1 cellular context compared by ENCODE assay signal in the genomic region with DNA sequence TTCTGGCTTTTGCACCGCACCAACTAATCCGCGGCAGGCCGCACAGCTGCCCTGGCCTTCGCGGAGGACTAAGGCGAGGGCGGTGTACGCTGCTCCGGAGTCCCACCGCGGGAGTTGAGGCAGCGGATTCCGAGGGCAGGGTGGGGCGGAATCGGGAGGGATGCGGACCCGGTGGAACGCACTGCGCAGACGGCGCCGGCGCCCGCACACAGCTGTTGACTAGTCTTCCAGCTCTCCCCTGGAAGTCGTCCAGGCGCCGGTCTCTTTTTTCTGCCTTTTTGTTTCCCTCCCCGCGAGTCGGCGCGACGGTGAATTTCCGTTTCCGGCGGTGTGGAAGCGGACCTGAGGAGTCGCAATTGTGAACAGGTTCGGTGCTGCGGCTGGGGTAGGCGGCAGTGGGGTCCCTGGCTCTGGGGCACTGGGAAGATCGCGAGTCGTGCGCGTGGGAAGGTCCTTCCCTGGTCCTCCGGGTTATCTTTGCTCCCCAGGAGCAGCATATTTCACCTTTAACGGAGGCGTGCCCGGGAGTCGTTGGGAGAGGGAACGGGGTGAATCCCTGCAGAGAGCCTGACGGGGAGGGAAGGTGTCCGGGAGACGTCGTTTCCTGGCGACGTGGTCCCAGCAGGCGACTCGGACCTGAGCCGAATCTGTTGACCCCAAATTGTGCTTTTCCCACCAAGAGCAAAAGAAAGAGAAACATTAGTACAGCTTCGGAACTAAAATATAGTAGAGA.
A peak's percentile ranks its signal among the peaks of the same experiment; 100 is the strongest.
TF ChIP-seq lines count a peak whose summit lies in the region.

ASAH2B (plus strand) TSS at position 319 of the 733 bp plus-strand sequence. CDS start 5,195 bp downstream, outside the sequence.

TF ChIP-seq in HepG2, 621 proteins besides CTCF, POLR2A, EP300 and RAD21 (continued from another document and continues in another):
- TF ChIP-seq, protein P1, sequence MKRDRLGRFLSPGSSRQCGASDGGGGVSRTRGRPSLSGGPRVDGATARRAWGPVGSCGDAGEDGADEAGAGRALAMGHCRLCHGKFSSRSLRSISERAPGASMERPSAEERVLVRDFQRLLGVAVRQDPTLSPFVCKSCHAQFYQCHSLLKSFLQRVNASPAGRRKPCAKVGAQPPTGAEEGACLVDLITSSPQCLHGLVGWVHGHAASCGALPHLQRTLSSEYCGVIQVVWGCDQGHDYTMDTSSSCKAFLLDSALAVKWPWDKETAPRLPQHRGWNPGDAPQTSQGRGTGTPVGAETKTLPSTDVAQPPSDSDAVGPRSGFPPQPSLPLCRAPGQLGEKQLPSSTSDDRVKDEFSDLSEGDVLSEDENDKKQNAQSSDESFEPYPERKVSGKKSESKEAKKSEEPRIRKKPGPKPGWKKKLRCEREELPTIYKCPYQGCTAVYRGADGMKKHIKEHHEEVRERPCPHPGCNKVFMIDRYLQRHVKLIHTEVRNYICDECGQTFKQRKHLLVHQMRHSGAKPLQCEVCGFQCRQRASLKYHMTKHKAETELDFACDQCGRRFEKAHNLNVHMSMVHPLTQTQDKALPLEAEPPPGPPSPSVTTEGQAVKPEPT (CRISPR knock-in tag; IDR thresholded peaks at IDR 0.05; ENCODE audit: low read depth) = no peak
- TF ChIP-seq, protein P2, sequence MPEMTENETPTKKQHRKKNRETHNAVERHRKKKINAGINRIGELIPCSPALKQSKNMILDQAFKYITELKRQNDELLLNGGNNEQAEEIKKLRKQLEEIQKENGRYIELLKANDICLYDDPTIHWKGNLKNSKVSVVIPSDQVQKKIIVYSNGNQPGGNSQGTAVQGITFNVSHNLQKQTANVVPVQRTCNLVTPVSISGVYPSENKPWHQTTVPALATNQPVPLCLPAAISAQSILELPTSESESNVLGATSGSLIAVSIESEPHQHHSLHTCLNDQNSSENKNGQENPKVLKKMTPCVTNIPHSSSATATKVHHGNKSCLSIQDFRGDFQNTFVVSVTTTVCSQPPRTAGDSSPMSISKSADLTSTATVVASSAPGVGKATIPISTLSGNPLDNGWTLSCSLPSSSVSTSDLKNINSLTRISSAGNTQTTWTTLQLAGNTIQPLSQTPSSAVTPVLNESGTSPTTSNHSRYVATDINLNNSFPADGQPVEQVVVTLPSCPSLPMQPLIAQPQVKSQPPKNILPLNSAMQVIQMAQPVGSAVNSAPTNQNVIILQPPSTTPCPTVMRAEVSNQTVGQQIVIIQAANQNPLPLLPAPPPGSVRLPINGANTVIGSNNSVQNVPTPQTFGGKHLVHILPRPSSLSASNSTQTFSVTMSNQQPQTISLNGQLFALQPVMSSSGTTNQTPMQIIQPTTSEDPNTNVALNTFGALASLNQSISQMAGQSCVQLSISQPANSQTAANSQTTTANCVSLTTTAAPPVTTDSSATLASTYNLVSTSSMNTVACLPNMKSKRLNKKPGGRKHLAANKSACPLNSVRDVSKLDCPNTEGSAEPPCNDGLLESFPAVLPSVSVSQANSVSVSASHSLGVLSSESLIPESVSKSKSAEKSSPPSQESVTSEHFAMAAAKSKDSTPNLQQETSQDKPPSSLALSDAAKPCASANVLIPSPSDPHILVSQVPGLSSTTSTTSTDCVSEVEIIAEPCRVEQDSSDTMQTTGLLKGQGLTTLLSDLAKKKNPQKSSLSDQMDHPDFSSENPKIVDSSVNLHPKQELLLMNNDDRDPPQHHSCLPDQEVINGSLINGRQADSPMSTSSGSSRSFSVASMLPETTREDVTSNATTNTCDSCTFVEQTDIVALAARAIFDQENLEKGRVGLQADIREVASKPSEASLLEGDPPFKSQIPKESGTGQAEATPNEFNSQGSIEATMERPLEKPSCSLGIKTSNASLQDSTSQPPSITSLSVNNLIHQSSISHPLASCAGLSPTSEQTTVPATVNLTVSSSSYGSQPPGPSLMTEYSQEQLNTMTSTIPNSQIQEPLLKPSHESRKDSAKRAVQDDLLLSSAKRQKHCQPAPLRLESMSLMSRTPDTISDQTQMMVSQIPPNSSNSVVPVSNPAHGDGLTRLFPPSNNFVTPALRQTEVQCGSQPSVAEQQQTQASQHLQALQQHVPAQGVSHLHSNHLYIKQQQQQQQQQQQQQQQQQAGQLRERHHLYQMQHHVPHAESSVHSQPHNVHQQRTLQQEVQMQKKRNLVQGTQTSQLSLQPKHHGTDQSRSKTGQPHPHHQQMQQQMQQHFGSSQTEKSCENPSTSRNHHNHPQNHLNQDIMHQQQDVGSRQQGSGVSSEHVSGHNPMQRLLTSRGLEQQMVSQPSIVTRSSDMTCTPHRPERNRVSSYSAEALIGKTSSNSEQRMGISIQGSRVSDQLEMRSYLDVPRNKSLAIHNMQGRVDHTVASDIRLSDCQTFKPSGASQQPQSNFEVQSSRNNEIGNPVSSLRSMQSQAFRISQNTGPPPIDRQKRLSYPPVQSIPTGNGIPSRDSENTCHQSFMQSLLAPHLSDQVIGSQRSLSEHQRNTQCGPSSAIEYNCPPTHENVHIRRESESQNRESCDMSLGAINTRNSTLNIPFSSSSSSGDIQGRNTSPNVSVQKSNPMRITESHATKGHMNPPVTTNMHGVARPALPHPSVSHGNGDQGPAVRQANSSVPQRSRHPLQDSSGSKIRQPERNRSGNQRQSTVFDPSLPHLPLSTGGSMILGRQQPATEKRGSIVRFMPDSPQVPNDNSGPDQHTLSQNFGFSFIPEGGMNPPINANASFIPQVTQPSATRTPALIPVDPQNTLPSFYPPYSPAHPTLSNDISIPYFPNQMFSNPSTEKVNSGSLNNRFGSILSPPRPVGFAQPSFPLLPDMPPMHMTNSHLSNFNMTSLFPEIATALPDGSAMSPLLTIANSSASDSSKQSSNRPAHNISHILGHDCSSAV (CRISPR knock-in tag; IDR thresholded peaks at IDR 0.05; ENCODE audit: borderline replicate concordance) = no peak
- TF ChIP-seq ZSCAN12 (CRISPR knock-in tag; IDR thresholded peaks at IDR 0.05) (0 out of 2 replicates have a peak, but pooled peaks have one; percentile 21), ASH2L (IDR thresholded peaks at IDR 0.05; ENCODE audit: insufficient read length, low read depth, low read length) (peak; percentile 74), RBM39 (IDR thresholded peaks at IDR 0.05; ENCODE audit: low read depth, low read length, poor library complexity, severe bottlenecking) (peak; percentile 79), ZNF382 (CRISPR knock-in tag; IDR thresholded peaks at IDR 0.05; ENCODE audit: borderline replicate concordance) (no peak), ZNF280D (CRISPR knock-in tag; IDR thresholded peaks at IDR 0.05) (0 out of 2 replicates have a peak, but pooled peaks have one; percentile 37), FLYWCH1 (CRISPR knock-in tag; IDR thresholded peaks at IDR 0.05) (no peak), SIN3B (IDR thresholded peaks at IDR 0.05; ENCODE audit: low read length) (no peak), TAF1 (CRISPR knock-in tag; IDR thresholded peaks at IDR 0.05) (peak; percentile 86), ZNF570 (CRISPR knock-in tag; IDR thresholded peaks at IDR 0.05; ENCODE audit: borderline replicate concordance) (no peak), FUBP1 (CRISPR knock-in tag; IDR thresholded peaks at IDR 0.05; ENCODE audit: borderline replicate concordance) (no peak), REXO4 (CRISPR knock-in tag; IDR thresholded peaks at IDR 0.05; ENCODE audit: borderline replicate concordance) (no peak), ZNF674 (CRISPR knock-in tag; IDR thresholded peaks at IDR 0.05; ENCODE audit: low read depth) (no peak), ZNF615 (CRISPR knock-in tag; IDR thresholded peaks at IDR 0.05; ENCODE audit: borderline replicate concordance) (no peak), ETV5 (CRISPR knock-in tag; IDR thresholded peaks at IDR 0.05; ENCODE audit: borderline replicate concordance) (peak; percentile 68), SNAPC5 (CRISPR knock-in tag; IDR thresholded peaks at IDR 0.05; ENCODE audit: borderline replicate concordance) (no peak), ZNF891 (CRISPR knock-in tag; IDR thresholded peaks at IDR 0.05) (0 out of 2 replicates have a peak, but pooled peaks have one; percentile 12), MZF1 (CRISPR knock-in tag; IDR thresholded peaks at IDR 0.05; ENCODE audit: borderline replicate concordance) (no peak), ZNF782 (CRISPR knock-in tag; IDR thresholded peaks at IDR 0.05; ENCODE audit: borderline replicate concordance) (no peak; the same call in 1 of the 2 replicates), ZSCAN21 (CRISPR knock-in tag; IDR thresholded peaks at IDR 0.05; ENCODE audit: borderline replicate concordance) (peak; percentile 51; the same call in 1 of the 2 replicates), BRD4 (CRISPR knock-in tag; IDR thresholded peaks at IDR 0.05) (peak; percentile 90)
- TF ChIP-seq, protein P3, sequence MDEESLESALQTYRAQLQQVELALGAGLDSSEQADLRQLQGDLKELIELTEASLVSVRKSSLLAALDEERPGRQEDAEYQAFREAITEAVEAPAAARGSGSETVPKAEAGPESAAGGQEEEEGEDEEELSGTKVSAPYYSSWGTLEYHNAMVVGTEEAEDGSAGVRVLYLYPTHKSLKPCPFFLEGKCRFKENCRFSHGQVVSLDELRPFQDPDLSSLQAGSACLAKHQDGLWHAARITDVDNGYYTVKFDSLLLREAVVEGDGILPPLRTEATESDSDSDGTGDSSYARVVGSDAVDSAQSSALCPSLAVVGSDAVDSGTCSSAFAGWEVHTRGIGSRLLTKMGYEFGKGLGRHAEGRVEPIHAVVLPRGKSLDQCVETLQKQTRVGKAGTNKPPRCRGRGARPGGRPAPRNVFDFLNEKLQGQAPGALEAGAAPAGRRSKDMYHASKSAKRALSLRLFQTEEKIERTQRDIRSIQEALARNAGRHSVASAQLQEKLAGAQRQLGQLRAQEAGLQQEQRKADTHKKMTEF (CRISPR knock-in tag; IDR thresholded peaks at IDR 0.05) = peak; percentile 89
- TF ChIP-seq, protein P4, sequence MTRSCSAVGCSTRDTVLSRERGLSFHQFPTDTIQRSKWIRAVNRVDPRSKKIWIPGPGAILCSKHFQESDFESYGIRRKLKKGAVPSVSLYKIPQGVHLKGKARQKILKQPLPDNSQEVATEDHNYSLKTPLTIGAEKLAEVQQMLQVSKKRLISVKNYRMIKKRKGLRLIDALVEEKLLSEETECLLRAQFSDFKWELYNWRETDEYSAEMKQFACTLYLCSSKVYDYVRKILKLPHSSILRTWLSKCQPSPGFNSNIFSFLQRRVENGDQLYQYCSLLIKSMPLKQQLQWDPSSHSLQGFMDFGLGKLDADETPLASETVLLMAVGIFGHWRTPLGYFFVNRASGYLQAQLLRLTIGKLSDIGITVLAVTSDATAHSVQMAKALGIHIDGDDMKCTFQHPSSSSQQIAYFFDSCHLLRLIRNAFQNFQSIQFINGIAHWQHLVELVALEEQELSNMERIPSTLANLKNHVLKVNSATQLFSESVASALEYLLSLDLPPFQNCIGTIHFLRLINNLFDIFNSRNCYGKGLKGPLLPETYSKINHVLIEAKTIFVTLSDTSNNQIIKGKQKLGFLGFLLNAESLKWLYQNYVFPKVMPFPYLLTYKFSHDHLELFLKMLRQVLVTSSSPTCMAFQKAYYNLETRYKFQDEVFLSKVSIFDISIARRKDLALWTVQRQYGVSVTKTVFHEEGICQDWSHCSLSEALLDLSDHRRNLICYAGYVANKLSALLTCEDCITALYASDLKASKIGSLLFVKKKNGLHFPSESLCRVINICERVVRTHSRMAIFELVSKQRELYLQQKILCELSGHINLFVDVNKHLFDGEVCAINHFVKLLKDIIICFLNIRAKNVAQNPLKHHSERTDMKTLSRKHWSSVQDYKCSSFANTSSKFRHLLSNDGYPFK (CRISPR knock-in tag; IDR thresholded peaks at IDR 0.05; ENCODE audit: borderline replicate concordance) = peak; percentile 87; the same call in 1 of the 2 replicates
- TF ChIP-seq, protein P5, sequence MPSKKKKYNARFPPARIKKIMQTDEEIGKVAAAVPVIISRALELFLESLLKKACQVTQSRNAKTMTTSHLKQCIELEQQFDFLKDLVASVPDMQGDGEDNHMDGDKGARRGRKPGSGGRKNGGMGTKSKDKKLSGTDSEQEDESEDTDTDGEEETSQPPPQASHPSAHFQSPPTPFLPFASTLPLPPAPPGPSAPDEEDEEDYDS (CRISPR knock-in tag; IDR thresholded peaks at IDR 0.05) = peak; percentile 68; the same call in 1 of the 2 replicates
